1 cellular context compared by ENCODE assay signal in the genomic region with DNA sequence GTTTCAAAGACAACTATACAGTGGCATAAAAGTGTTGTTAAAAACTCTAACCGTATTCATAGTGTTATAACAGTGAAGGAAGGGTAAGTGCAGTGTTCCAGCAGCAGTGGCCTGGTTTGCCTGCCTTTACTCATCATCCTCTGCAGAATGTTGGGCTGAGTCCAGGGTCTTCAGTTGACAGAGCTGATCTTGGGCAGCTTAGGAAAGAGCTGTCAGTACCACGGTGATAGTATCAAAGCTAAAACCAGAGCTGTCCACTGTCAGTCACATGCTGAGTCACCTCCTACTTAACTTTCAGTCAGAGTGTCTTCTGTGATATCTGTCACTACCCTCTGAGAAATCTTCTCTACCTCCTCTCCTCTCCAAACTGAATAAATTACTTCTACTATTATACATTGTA.
TF ChIP-seq lines count a peak whose summit lies in the region.

No MANE protein-coding gene starts in this region.

TF ChIP-seq in GM12878, 131 proteins besides CTCF, POLR2A, EP300 and RAD21:
- TF ChIP-seq HDGF (IDR thresholded peaks at IDR 0.05) (no peak), NFIC (IDR thresholded peaks at IDR 0.05; ENCODE audit: low read depth, low read length) (no peak), CBX5 (IDR thresholded peaks at IDR 0.05; ENCODE audit: low read depth) (no peak), MEF2A (IDR thresholded peaks at IDR 0.05; ENCODE audit: insufficient read depth, low read depth, low read length) (no peak), PAX8 (IDR thresholded peaks at IDR 0.05) (no peak), NFXL1 (IDR thresholded peaks at IDR 0.05; ENCODE audit: borderline replicate concordance) (no peak), IKZF1 (conservative IDR thresholded peaks at IDR 0.05) (no peak), BRCA1 (IDR thresholded peaks at IDR 0.05; ENCODE audit: low read depth, low read length) (no peak), SPI1 (IDR thresholded peaks at IDR 0.05; ENCODE audit: borderline replicate concordance, insufficient read depth, low read depth, low read length) (no peak), ASH2L (IDR thresholded peaks at IDR 0.05; ENCODE audit: borderline replicate concordance, low read depth) (no peak), CHD1 (IDR thresholded peaks at IDR 0.05; ENCODE audit: low read depth, low read length) (no peak), SMC3 (IDR thresholded peaks at IDR 0.05; ENCODE audit: borderline replicate concordance, low read length) (no peak), YY1 (IDR thresholded peaks at IDR 0.05; ENCODE audit: low read depth, low read length) (no peak), SREBF1 (IDR thresholded peaks at IDR 0.05; ENCODE audit: low read length) (no peak)
- TF ChIP-seq, protein P1, sequence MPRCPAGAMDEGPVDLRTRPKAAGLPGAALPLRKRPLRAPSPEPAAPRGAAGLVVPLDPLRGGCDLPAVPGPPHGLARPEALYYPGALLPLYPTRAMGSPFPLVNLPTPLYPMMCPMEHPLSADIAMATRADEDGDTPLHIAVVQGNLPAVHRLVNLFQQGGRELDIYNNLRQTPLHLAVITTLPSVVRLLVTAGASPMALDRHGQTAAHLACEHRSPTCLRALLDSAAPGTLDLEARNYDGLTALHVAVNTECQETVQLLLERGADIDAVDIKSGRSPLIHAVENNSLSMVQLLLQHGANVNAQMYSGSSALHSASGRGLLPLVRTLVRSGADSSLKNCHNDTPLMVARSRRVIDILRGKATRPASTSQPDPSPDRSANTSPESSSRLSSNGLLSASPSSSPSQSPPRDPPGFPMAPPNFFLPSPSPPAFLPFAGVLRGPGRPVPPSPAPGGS (IDR thresholded peaks at IDR 0.05; ENCODE audit: borderline replicate concordance, insufficient read depth, low read depth, low read length, poor library complexity, severe bottlenecking): no peak
- TF ChIP-seq, protein P2, sequence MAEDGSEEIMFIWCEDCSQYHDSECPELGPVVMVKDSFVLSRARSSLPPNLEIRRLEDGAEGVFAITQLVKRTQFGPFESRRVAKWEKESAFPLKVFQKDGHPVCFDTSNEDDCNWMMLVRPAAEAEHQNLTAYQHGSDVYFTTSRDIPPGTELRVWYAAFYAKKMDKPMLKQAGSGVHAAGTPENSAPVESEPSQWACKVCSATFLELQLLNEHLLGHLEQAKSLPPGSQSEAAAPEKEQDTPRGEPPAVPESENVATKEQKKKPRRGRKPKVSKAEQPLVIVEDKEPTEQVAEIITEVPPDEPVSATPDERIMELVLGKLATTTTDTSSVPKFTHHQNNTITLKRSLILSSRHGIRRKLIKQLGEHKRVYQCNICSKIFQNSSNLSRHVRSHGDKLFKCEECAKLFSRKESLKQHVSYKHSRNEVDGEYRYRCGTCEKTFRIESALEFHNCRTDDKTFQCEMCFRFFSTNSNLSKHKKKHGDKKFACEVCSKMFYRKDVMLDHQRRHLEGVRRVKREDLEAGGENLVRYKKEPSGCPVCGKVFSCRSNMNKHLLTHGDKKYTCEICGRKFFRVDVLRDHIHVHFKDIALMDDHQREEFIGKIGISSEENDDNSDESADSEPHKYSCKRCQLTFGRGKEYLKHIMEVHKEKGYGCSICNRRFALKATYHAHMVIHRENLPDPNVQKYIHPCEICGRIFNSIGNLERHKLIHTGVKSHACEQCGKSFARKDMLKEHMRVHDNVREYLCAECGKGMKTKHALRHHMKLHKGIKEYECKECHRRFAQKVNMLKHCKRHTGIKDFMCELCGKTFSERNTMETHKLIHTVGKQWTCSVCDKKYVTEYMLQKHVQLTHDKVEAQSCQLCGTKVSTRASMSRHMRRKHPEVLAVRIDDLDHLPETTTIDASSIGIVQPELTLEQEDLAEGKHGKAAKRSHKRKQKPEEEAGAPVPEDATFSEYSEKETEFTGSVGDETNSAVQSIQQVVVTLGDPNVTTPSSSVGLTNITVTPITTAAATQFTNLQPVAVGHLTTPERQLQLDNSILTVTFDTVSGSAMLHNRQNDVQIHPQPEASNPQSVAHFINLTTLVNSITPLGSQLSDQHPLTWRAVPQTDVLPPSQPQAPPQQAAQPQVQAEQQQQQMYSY (CRISPR knock-in tag; IDR thresholded peaks at IDR 0.05): no peak
- TF ChIP-seq, protein P3, sequence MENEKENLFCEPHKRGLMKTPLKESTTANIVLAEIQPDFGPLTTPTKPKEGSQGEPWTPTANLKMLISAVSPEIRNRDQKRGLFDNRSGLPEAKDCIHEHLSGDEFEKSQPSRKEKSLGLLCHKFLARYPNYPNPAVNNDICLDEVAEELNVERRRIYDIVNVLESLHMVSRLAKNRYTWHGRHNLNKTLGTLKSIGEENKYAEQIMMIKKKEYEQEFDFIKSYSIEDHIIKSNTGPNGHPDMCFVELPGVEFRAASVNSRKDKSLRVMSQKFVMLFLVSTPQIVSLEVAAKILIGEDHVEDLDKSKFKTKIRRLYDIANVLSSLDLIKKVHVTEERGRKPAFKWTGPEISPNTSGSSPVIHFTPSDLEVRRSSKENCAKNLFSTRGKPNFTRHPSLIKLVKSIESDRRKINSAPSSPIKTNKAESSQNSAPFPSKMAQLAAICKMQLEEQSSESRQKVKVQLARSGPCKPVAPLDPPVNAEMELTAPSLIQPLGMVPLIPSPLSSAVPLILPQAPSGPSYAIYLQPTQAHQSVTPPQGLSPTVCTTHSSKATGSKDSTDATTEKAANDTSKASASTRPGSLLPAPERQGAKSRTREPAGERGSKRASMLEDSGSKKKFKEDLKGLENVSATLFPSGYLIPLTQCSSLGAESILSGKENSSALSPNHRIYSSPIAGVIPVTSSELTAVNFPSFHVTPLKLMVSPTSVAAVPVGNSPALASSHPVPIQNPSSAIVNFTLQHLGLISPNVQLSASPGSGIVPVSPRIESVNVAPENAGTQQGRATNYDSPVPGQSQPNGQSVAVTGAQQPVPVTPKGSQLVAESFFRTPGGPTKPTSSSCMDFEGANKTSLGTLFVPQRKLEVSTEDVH (IDR thresholded peaks at IDR 0.05; ENCODE audit: low read depth, partially characterized antibody): no peak
